In genomic region chr6:10403385-10404106, GRCh38 we compare ENCODE assay signal across 8 cellular contexts. TPM values are rescaled to one million over a fixed set of nuclear protein-coding genes. Genes with fewer than 3 reads are reported as not detected.
DNase-seq lines count a peak whose midpoint lies in the region; ATAC-seq, FAIRE-seq and TF ChIP-seq lines count a peak whose summit lies in the region.

No MANE protein-coding gene starts in this region.

- H3K4me3 ChIP-seq in heart right ventricle = peak overlapping the region; percentile 19 to 62 (median 56)
- H3K4me3 ChIP-seq in esophagus (ENCODE audit: low read depth in 1 of 2, low read length in 2 of 2) = peak overlapping the region; percentile 38 to 40
- H3K4me3 ChIP-seq in pancreas = peak overlapping the region; percentile 24 to 47 (median 38)

- peaks cover 0 to 100% (median 98%) of the 10 kb centered on the region in 7 donors for H3K27me3 ChIP-seq in heart right ventricle
- H3K27me3 ChIP-seq in esophagus (ENCODE audit: control insufficient read depth in 1 of 2, insufficient read depth in 2 of 2, low read length in 2 of 2) = no peaks in the 10 kb centered on the region
- peaks cover 2 to 54% (median 13%) of the 10 kb centered on the region in 4 donors for H3K27me3 ChIP-seq in pancreas

- TF ChIP-seq CTCF in heart right ventricle (IDR thresholded peaks at IDR 0.05) (no peak), pancreas (IDR thresholded peaks at IDR 0.05) (no peak)

- 3 to 6% methylated on average over 16 of the region's 16 CpGs for WGBS in heart right ventricle, 2 donors
- 3% methylated on average over 16 of the region's 16 CpGs for WGBS in esophagus, 2 donors
- WGBS in pancreas, 2 donors = 2 to 3% methylated on average over 16 of the region's 16 CpGs

- no peak for FAIRE-seq in pancreas (lab: Jason Lieb, UNC)

- H3K9me3 ChIP-seq in heart right ventricle (peaks cover 0 to 6% (median 0%) of the 10 kb centered on the region in 11 donors), esophagus (ENCODE audit: control insufficient read depth in 2 of 2, insufficient read depth in 1 of 2, low read depth in 1 of 2, low read length in 1 of 2) (peaks cover 0 to 4% of the 10 kb centered on the region in 2 donors), pancreas (no peaks in the 10 kb centered on the region)

- no peak for ATAC-seq in heart right ventricle
- ATAC-seq in HG02884 (IDR thresholded peaks at IDR 0.05; ENCODE audit: unreplicated experiment) = peak; percentile 14
- ATAC-seq in pancreas = peak in 2 of 4 donors; percentile 7

- intact Hi-C loops in heart right ventricle (cut with DNase I) = no loop called here
- intact Hi-C loops in cardiac septum (cut with DNase I) = no loop called here
- intact Hi-C loops in pancreas (cut with DNase I) = no loop called here

- H3K4me1 ChIP-seq in heart right ventricle (peaks cover 0 to 16% (median 13%) of the 10 kb centered on the region in 9 donors), esophagus (ENCODE audit: control insufficient read depth in 2 of 2, insufficient read depth in 2 of 2, low read length in 1 of 2) (peaks cover 2 to 8% of the 10 kb centered on the region in 2 donors), pancreas (peaks cover 5 to 10% (median 5%) of the 10 kb centered on the region in 3 donors)

- H3K36me3 ChIP-seq in heart right ventricle (no peaks in the 10 kb centered on the region), esophagus (ENCODE audit: control insufficient read depth in 2 of 2, insufficient read depth in 2 of 2, low read length in 1 of 2) (no peaks in the 10 kb centered on the region), pancreas (no peaks in the 10 kb centered on the region)

- no peak for DNase-seq in heart right ventricle
- no peak for DNase-seq in cardiac septum (ENCODE audit: low spot score)
- DNase-seq in RPMI7951 (ENCODE audit: low read depth) = peak; percentile 93
- DNase-seq in pancreas = no peak
- no peak for DNase-seq in cerebellar nuclear complex (lab: John Stamatoyannopoulos, UW)
- no peak for DNase-seq in stimulated activated CD4-positive, alpha-beta T cell treated with anti-CD3 and anti-CD28 coated beads, Interleukin-1b, Interleukin-23, amount 100 ng/mL, for 48 hours

- no peak overlapping the region for H3K27ac ChIP-seq in heart right ventricle
- H3K27ac ChIP-seq in esophagus (ENCODE audit: low read depth in 2 of 2, low read length in 1 of 2) = peak overlapping the region; percentile 62 to 85
- H3K27ac ChIP-seq in pancreas = peak overlapping the region in 1 of 4 donors; percentile 58

RNA-seq across cellular contexts. Expression of gene TFAP2A, which starts 11.3 kb away (rescaled TPM):
- total RNA-seq in heart right ventricle (under 1 TPM in 8 of 10 donors, not detected in 2; 0.12 to 0.59 (median 0.20) TPM), cardiac septum (0.54 TPM), pancreas (1 to 10 TPM in 1 of 6 donors, under 1 TPM in 5; 0.14 to 1.3 (median 0.23) TPM)
- polyA plus RNA-seq in heart right ventricle (under 1 TPM; 0.13 to 0.95 TPM), esophagus (10 to 100 TPM; 20.9 to 28.8 TPM), pancreas (under 1 TPM; 0.12 to 0.42 TPM)
- total RNA-seq in RPMI7951 (2014; rRNA removed; shearing (Covaris generic)) = 8.9 and 9.0 TPM in 2 replicates

Comparison
In these comparisons a context has a peak if more than half of its experiments do, and no peak if none do; other contexts are left out.
1. H3K27ac ChIP-seq: peak in esophagus (2 of 2); none in heart right ventricle (0 of 10).
2. Peak in every context shown above with its lines, with median percentiles within 50 percentile points of each other: H3K4me3 ChIP-seq.